1 cellular context compared by ENCODE assay signal in genomic region chr21:45571641-45572040, GRCh38.
TF ChIP-seq lines count a peak whose summit lies in the region.

No MANE protein-coding gene starts in this region.

TF ChIP-seq in HepG2, 621 proteins besides CTCF, POLR2A, EP300 and RAD21 (continued from another document):
- TF ChIP-seq TAF1 (CRISPR knock-in tag; IDR thresholded peaks at IDR 0.05) (no peak), MBNL3 (CRISPR knock-in tag; conservative IDR thresholded peaks at IDR 0.05) (no peak), PTBP1 (IDR thresholded peaks at IDR 0.05; ENCODE audit: low read depth, low read length, poor library complexity, severe bottlenecking) (no peak)
